9 cellular contexts compared by ENCODE assay signal in genomic region chr5:176436641-176437040, GRCh38. TPM values are rescaled to one million over a fixed set of nuclear protein-coding genes. Genes with fewer than 3 reads are reported as not detected.
DNase-seq lines count a peak whose midpoint lies in the region; ATAC-seq and TF ChIP-seq lines count a peak whose summit lies in the region.
"Had no signal": no experiment of that assay in that cellular context is flagged by ENCODE, and none has a peak within 500 bp of the region (broad histone marks: within the 10 kb centered on the region; RNA-seq: fewer than 3 reads in every experiment).

No MANE protein-coding gene starts in this region.

- no peaks in the 10 kb centered on the region for H3K4me1 ChIP-seq in left ventricle myocardium inferior
- peaks cover 11% of the 10 kb centered on the region for H3K4me1 ChIP-seq in RWPE2 (ENCODE audit: insufficient read depth, poor library complexity, severe bottlenecking)
- no peaks in the 10 kb centered on the region for H3K4me1 ChIP-seq in thoracic aorta (ENCODE audit: control insufficient read depth in 1 of 2, low read depth in 2 of 2)

- H3K36me3 ChIP-seq in left ventricle myocardium inferior (no peaks in the 10 kb centered on the region), RWPE2 (ENCODE audit: low read depth) (no peaks in the 10 kb centered on the region), thoracic aorta (no peaks in the 10 kb centered on the region)

- intact Hi-C loops in left ventricle myocardium inferior (cut with micrococcal nuclease) (no loop called here), Right ventricle myocardium superior (cut with DNase I) (no loop called here)

- DNase-seq in left ventricle myocardium inferior (no peak), Right ventricle myocardium superior (no peak), RWPE2 (ENCODE audit: low spot score) (no peak), dermis blood vessel endothelial cell (peak; percentile 90), thoracic aorta (ENCODE audit: low spot score) (no peak), NCI-H2029 treated with DMSO at 0.1 percent for 48 hours (lab: John Stamatoyannopoulos, UW) (no peak), DMS 273 (lab: John Stamatoyannopoulos, UW; ENCODE audit: unreplicated experiment) (no peak)
- no peak for DNase-seq in stimulated activated CD4-positive, alpha-beta T cell treated with anti-CD3 and anti-CD28 coated beads, Interleukin-4, amount 100 ng/mL, for 1 hour
- DNase-seq: stimulated activated CD4-positive, alpha-beta T cell treated with anti-CD3 and anti-CD28 coated beads, Interleukin-4, amount 100 ng/mL, for 24 hours had no signal

- H3K4me3 ChIP-seq in left ventricle myocardium inferior (peak overlapping the region; percentile 15), RWPE2 (ENCODE audit: severe bottlenecking) (peak overlapping the region; percentile 4), thoracic aorta (peak overlapping the region; percentile 16)

- H3K27ac ChIP-seq in left ventricle myocardium inferior (replicated peaks) = peak overlapping the region; percentile 64
- no peak overlapping the region for H3K27ac ChIP-seq in RWPE2 (ENCODE audit: poor library complexity, severe bottlenecking)
- no peak overlapping the region for H3K27ac ChIP-seq in thoracic aorta

- H3K27me3 ChIP-seq in left ventricle myocardium inferior (ENCODE audit: low read depth) = peaks cover 24% of the 10 kb centered on the region
- H3K27me3 ChIP-seq in RWPE2 (ENCODE audit: insufficient read depth, poor library complexity, severe bottlenecking) = no peaks in the 10 kb centered on the region
- no peaks in the 10 kb centered on the region for H3K27me3 ChIP-seq in thoracic aorta (replicated peaks; ENCODE audit: insufficient read depth)

- no peaks in the 10 kb centered on the region for H3K9me3 ChIP-seq in left ventricle myocardium inferior (replicated peaks)
- no peaks in the 10 kb centered on the region for H3K9me3 ChIP-seq in RWPE2 (ENCODE audit: severe bottlenecking)
- no peaks in the 10 kb centered on the region for H3K9me3 ChIP-seq in thoracic aorta

- ATAC-seq in Right ventricle myocardium superior (ENCODE audit: poor library complexity) = no peak
- ATAC-seq in RWPE2 (ENCODE audit: low read depth) = peak; percentile 62; the same call in 2 of the 3 replicates
- ATAC-seq in thoracic aorta (ENCODE audit: insufficient number of reproducible peaks, low FRiP score, low read depth) = no peak

- TF ChIP-seq CTCF in left ventricle myocardium inferior (IDR thresholded peaks at IDR 0.05; ENCODE audit: borderline replicate concordance) (no peak), RWPE2 (IDR thresholded peaks at IDR 0.05; ENCODE audit: poor library complexity, severe bottlenecking) (no peak), thoracic aorta (IDR thresholded peaks at IDR 0.05) (no peak)

RNA-seq across cellular contexts. Expression of gene FAF2, which starts 11.5 kb away (rescaled TPM):
- total RNA-seq in left ventricle myocardium inferior (13.0 TPM), Right ventricle myocardium superior (12.3 TPM), dermis blood vessel endothelial cell (48.3 and 50.2 TPM in 2 replicates), thoracic aorta (10 to 100 TPM; 23.0 to 31.2 TPM)

RNA-seq across cellular contexts. Expression of gene CLTB, which starts 20.3 kb away (rescaled TPM):
- 216 TPM for total RNA-seq in left ventricle myocardium inferior
- 209 TPM for total RNA-seq in Right ventricle myocardium superior
- total RNA-seq in dermis blood vessel endothelial cell = 107 and 163 TPM in 2 replicates
- total RNA-seq in thoracic aorta = 100 to 1,000 TPM; 155 to 192 TPM

RNA-seq across cellular contexts. Expression of gene HIGD2A, which starts 48.1 kb away (rescaled TPM):
- total RNA-seq in left ventricle myocardium inferior = 217 TPM
- total RNA-seq in Right ventricle myocardium superior = 210 TPM
- total RNA-seq in dermis blood vessel endothelial cell = 27.9 and 47.3 TPM in 2 replicates
- total RNA-seq in thoracic aorta = 10 to 100 TPM; 45.2 to 57.5 TPM

RNA-seq across cellular contexts. Expression of gene NOP16, which starts 48.2 kb away (rescaled TPM):
- total RNA-seq in left ventricle myocardium inferior = 19.1 TPM
- 18.7 TPM for total RNA-seq in Right ventricle myocardium superior
- 9.8 and 14.1 TPM in 2 replicates for total RNA-seq in dermis blood vessel endothelial cell
- 10 to 100 TPM in 1 of 2 donors, 1 to 10 TPM in 1; 6.3 to 12.6 TPM for total RNA-seq in thoracic aorta
